14 cellular contexts compared by ENCODE assay signal in genomic region chr3:38227989-38228388, GRCh38. TPM values are rescaled to one million over a fixed set of nuclear protein-coding genes. Genes with fewer than 3 reads are reported as not detected.
DNase-seq lines count a peak whose midpoint lies in the region; ATAC-seq and TF ChIP-seq lines count a peak whose summit lies in the region.
"Had no signal": no experiment of that assay in that cellular context is flagged by ENCODE, and none has a peak within 500 bp of the region (broad histone marks: within the 10 kb centered on the region; RNA-seq: fewer than 3 reads in every experiment).

No MANE protein-coding gene starts in this region.

- POLR2A ChIA-PET in BJ (lab: Charles Lee): no interaction called here

- TF ChIP-seq CTCF in BJ (IDR thresholded peaks at IDR 0.05; ENCODE audit: insufficient read depth, low read depth, low read length) (no peak), cardiac fibroblast (IDR thresholded peaks at IDR 0.05; ENCODE audit: low read depth, low read length) (no peak), lung (IDR thresholded peaks at IDR 0.05; ENCODE audit: control extremely low read depth, extremely low read depth) (no peak)

- CTCF ChIA-PET in BJ (lab: Yijun Ruan, JAX): no interaction called here

- no peaks in the 10 kb centered on the region for H3K9me3 ChIP-seq in lung (ENCODE audit: control insufficient read depth in 2 of 2, insufficient read depth in 1 of 2, low read length in 1 of 2)

- ATAC-seq in lung (ENCODE audit: insufficient read depth, low FRiP score) (peak; percentile 62), GM18505 (IDR thresholded peaks at IDR 0.05; ENCODE audit: unreplicated experiment) (no peak)

- no peak overlapping the region for H3K27ac ChIP-seq in lung (ENCODE audit: low read depth in 1 of 2, low read length in 1 of 2)

- DNase-seq in BJ (ENCODE audit: low read depth) (peak; percentile 24), LHCN-M2 (ENCODE audit: low read depth) (peak; percentile 57), cardiac fibroblast (ENCODE audit: low read depth in 2 of 2) (peak; percentile 70 to 80), lung (ENCODE audit: low spot score) (no peak), NCI-H2107 treated with DMSO at 0.1 percent for 48 hours (lab: John Stamatoyannopoulos, UW; ENCODE audit: unreplicated experiment) (no peak), SW480 (ENCODE audit: low spot score) (no peak), G401 (ENCODE audit: low spot score) (no peak)
- DNase-seq: activated CD4-positive, CD25-positive, alpha-beta regulatory T cell; immature natural killer cell; NCI-H2029; stimulated activated CD4-positive, alpha-beta T cell treated with anti-CD3 and anti-CD28 coated beads, Interleukin-1b, Interleukin-23, amount 100 ng/mL, for 48 hours had no signal

- peaks cover 2% of the 10 kb centered on the region for H3K36me3 ChIP-seq in BJ (ENCODE audit: control insufficient read depth, insufficient read depth, low read length)
- peaks cover 0 to 17% of the 10 kb centered on the region in 2 donors for H3K36me3 ChIP-seq in lung (ENCODE audit: control insufficient read depth in 2 of 2, insufficient read depth in 2 of 2, low read length in 2 of 2)

- H3K27me3 ChIP-seq in BJ (ENCODE audit: control insufficient read depth, insufficient read depth, low read length): no peaks in the 10 kb centered on the region
- H3K27me3 ChIP-seq in lung (ENCODE audit: control insufficient read depth, insufficient read depth): no peaks in the 10 kb centered on the region

- WGBS in lung, 2 donors: 48% methylated on average over 2 of the region's 2 CpGs

- peaks cover 2 to 13% of the 10 kb centered on the region in 2 donors for H3K4me1 ChIP-seq in lung (ENCODE audit: control insufficient read depth in 2 of 2, insufficient read depth in 2 of 2, low read length in 2 of 2)

- H3K4me3 ChIP-seq in BJ (ENCODE audit: low read depth, low read length): no peak overlapping the region
- H3K4me3 ChIP-seq in cardiac fibroblast (replicated peaks in 1 of 2; ENCODE audit: low read depth in 2 of 2, low read length in 2 of 2): no peak overlapping the region
- H3K4me3 ChIP-seq in lung: no peak overlapping the region

- TF ChIP-seq POLR2A in GM18505 (IDR thresholded peaks at IDR 0.05; ENCODE audit: borderline replicate concordance, extremely low read depth, insufficient read depth, insufficient read length): no peak

- in situ Hi-C loops in G401 (cut with HindIII; ENCODE audit: low sequenced_read_pairs): no loop called here

RNA-seq across cellular contexts. Expression of gene SLC22A13, which starts 37.6 kb away (rescaled TPM):
- polyA plus RNA-seq in BJ (2011; rRNA removed) (0.13 and 0.15 TPM in 2 replicates), lung (under 1 TPM; 0.08 to 0.20 TPM)
- polyA minus RNA-seq in BJ (2011; rRNA and poly(A)+ RNA removed): 0.41 and 1.5 TPM in 2 replicates
- total RNA-seq in LHCN-M2 (2014; rRNA removed) (0.29 and 1.2 TPM in 2 replicates), lung (under 1 TPM in 1 of 2 donors, not detected in 1; 0.64 TPM)
- polyA plus RNA-seq in LHCN-M2 (2012): 0.07 TPM
- not detected in 2 replicates for total RNA-seq in G401 (2014; rRNA removed; shearing (Covaris generic))
- polyA plus RNA-seq: immature natural killer cell, neural cell had no signal

RNA-seq across cellular contexts. Expression of gene SLC22A14, which starts 54.1 kb away (rescaled TPM):
- polyA plus RNA-seq in BJ (2011; rRNA removed) (0.15 and 0.33 TPM in 2 replicates), lung (under 1 TPM; 0.06 to 0.07 TPM)
- polyA minus RNA-seq in BJ (2011; rRNA and poly(A)+ RNA removed): 0.47 and 0.67 TPM in 2 replicates
- total RNA-seq in LHCN-M2 (2014; rRNA removed) (not detected in 2 replicates), lung (not detected)
- 0.15 TPM for polyA plus RNA-seq in LHCN-M2 (2012)
- total RNA-seq in G401 (2014; rRNA removed; shearing (Covaris generic)): not detected in 2 replicates
- total RNA-seq: activated T-helper 2 cell treated with anti-CD3 and anti-CD28 coated beads, Interferon-gamma antibody, Interleukin-2, Interleukin-4, amounts not matched to agents 10 μg/mL and 5 μg/mL and 100 μg/mL, durations not matched to agents 14 hours and 24 hours and 36 hours had no signal
- polyA plus RNA-seq: immature natural killer cell had no signal

Comparison
In these comparisons a context has a peak if more than half of its experiments do, and no peak if none do; other contexts are left out.
1. DNase-seq: peak in BJ (single experiment), LHCN-M2 (single experiment) and cardiac fibroblast (2 of 2); none in lung (single experiment), NCI-H2107 treated with DMSO at 0.1 percent for 48 hours (single experiment), SW480 (single experiment) and G401 (single experiment).